In the genomic region with DNA sequence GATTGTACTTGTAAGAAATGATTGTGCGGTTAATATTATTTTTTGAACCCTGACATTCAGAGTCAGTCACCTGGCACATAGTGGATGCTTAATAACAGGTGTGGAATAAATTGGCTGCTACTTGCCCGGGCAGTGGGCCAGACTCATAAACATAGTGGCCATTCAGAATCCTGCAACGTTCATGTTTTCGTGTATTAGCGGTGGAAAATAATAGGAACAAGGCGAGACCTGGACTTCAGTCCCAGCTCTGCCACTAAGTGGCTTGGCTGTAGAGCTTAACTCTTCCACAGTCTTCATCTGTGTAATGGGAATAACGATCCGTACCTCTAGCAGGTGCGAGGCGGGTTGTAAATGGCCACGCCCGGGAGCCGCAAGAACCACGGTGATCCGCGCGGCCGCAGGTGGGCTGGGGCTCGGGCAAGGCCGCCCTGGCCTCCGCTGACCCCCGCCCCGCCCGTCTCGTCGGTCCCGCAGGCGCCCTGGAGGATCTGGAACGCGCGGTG, we compare ENCODE assay signal across 8 cellular contexts. TPM values are rescaled to one million over a fixed set of nuclear protein-coding genes. Genes with fewer than 3 reads are reported as not detected.
A peak's percentile ranks its signal among the peaks of the same experiment; 100 is the strongest.
DNase-seq lines count a peak whose midpoint lies in the region; ATAC-seq and TF ChIP-seq lines count a peak whose summit lies in the region.

No MANE protein-coding gene starts in this region.

- H3K9ac ChIP-seq in Karpas-422 (ENCODE audit: low read length) (peak overlapping the region; percentile 69), iPS-18a (ENCODE audit: low read length) (peak overlapping the region; percentile 57)

- H3K9me2 ChIP-seq in DOHH2 (replicated peaks; ENCODE audit: control insufficient read depth, low read length) (no peaks in the 10 kb centered on the region), Karpas-422 (replicated peaks; ENCODE audit: insufficient read depth, low read length) (no peaks in the 10 kb centered on the region)

- H3K4me3 ChIP-seq in DOHH2 (ENCODE audit: low read length) (peak overlapping the region; percentile 85), Karpas-422 (ENCODE audit: low read length) (peak overlapping the region; percentile 73), iPS-18a (ENCODE audit: low read length) (peak overlapping the region; percentile 88)

- DNase-seq in Karpas-422: no peak
- no peak for DNase-seq in activated T-helper 1 cell treated with anti-CD3 and anti-CD28 coated beads, Interleukin-12 subunit alpha, Interleukin-12 subunit beta, Interleukin-2, Interleukin-4 antibody, amounts not matched to agents 30 ng/mL and 10 ng/mL and 1 ng/mL, durations not matched to agents 14 hours and 24 hours and 36 hours (ENCODE audit: low spot score)
- peak; percentile 5 for DNase-seq in stimulated activated CD8-positive, alpha-beta memory T cell treated with anti-CD3 and anti-CD28 coated beads, Interleukin-12 subunit alpha, Interleukin-12 subunit beta, amount 100 ng/mL, for 4 hours (ENCODE audit: low read depth)
- no peak for DNase-seq in stimulated activated CD4-positive, alpha-beta T cell treated with anti-CD3 and anti-CD28 coated beads, Interleukin-15, amount 100 ng/mL, for 24 hours
- no peak for DNase-seq in activated CD8-positive, alpha-beta memory T cell treated with anti-CD3 and anti-CD28 coated beads, Interleukin-2, amount 50 U/mL, for 48 hours

- no peaks in the 10 kb centered on the region for H3K36me3 ChIP-seq in DOHH2 (ENCODE audit: control insufficient read depth, low read length)
- H3K36me3 ChIP-seq in Karpas-422 (ENCODE audit: insufficient read depth, low read length): no peaks in the 10 kb centered on the region
- H3K36me3 ChIP-seq in iPS-18a (ENCODE audit: control insufficient read depth, low read depth, low read length): peaks cover 1% of the 10 kb centered on the region

- no peak for ATAC-seq in HG03108 (IDR thresholded peaks at IDR 0.05; ENCODE audit: unreplicated experiment)

- no peak for TF ChIP-seq CTCF in DOHH2 (IDR thresholded peaks at IDR 0.05; ENCODE audit: low read depth, low read length, poor library complexity, severe bottlenecking)

- H4K20me1 ChIP-seq in DOHH2 (ENCODE audit: control insufficient read depth, insufficient read depth, low read depth, low read length) (no peaks in the 10 kb centered on the region), Karpas-422 (ENCODE audit: insufficient read depth, low read depth, low read length) (no peaks in the 10 kb centered on the region)

- H3F3A ChIP-seq in DOHH2 (ENCODE audit: control insufficient read depth, insufficient read depth): peaks cover 18% of the 10 kb centered on the region

- no peak overlapping the region for H3K27ac ChIP-seq in DOHH2 (ENCODE audit: low read depth, low read length)
- peak overlapping the region; percentile 8; the same call in 1 of the 2 replicates for H3K27ac ChIP-seq in Karpas-422 (ENCODE audit: low read length)
- H3K27ac ChIP-seq in iPS-18a (ENCODE audit: low read length): no peak overlapping the region

- peak overlapping the region; percentile 89 for H3K4me3 Mint-ChIP-seq in activated T-helper 1 cell treated with anti-CD3 and anti-CD28 coated beads, Interleukin-12 subunit alpha, Interleukin-12 subunit beta, Interleukin-2, Interleukin-4 antibody, amounts not matched to agents 30 ng/mL and 10 ng/mL and 1 ng/mL, durations not matched to agents 14 hours and 24 hours and 36 hours

- H3K27me3 ChIP-seq in DOHH2 (ENCODE audit: control insufficient read depth, low read length) (0 out of 2 replicates have a peak, but pooled peaks cover 3% of the 10 kb centered on the region), Karpas-422 (ENCODE audit: low read length) (no peaks in the 10 kb centered on the region), iPS-18a (ENCODE audit: control insufficient read depth, insufficient read depth, low read length) (peaks cover 13% of the 10 kb centered on the region)

- H3K9me3 ChIP-seq in DOHH2 (ENCODE audit: control insufficient read depth, insufficient read depth, low read length): no peaks in the 10 kb centered on the region
- no peaks in the 10 kb centered on the region for H3K9me3 ChIP-seq in Karpas-422 (ENCODE audit: low read length)
- H3K9me3 ChIP-seq in iPS-18a (ENCODE audit: control insufficient read depth, low read depth, low read length): no peaks in the 10 kb centered on the region

- H3K36me3 Mint-ChIP-seq in activated T-helper 1 cell treated with anti-CD3 and anti-CD28 coated beads, Interleukin-12 subunit alpha, Interleukin-12 subunit beta, Interleukin-2, Interleukin-4 antibody, amounts not matched to agents 30 ng/mL and 10 ng/mL and 1 ng/mL, durations not matched to agents 14 hours and 24 hours and 36 hours (ENCODE audit: low read depth): peaks cover 8% of the 10 kb centered on the region

- H3K9me3 Mint-ChIP-seq in activated T-helper 1 cell treated with anti-CD3 and anti-CD28 coated beads, Interleukin-12 subunit alpha, Interleukin-12 subunit beta, Interleukin-2, Interleukin-4 antibody, amounts not matched to agents 30 ng/mL and 10 ng/mL and 1 ng/mL, durations not matched to agents 14 hours and 24 hours and 36 hours: no peaks in the 10 kb centered on the region

- no peaks in the 10 kb centered on the region for H3K79me2 ChIP-seq in DOHH2 (ENCODE audit: control insufficient read depth, low read length)
- 0 out of 2 replicates have a peak, but pooled peaks cover 2% of the 10 kb centered on the region for H3K79me2 ChIP-seq in Karpas-422 (ENCODE audit: low read length)

- H3K4me1 Mint-ChIP-seq in activated T-helper 1 cell treated with anti-CD3 and anti-CD28 coated beads, Interleukin-12 subunit alpha, Interleukin-12 subunit beta, Interleukin-2, Interleukin-4 antibody, amounts not matched to agents 30 ng/mL and 10 ng/mL and 1 ng/mL, durations not matched to agents 14 hours and 24 hours and 36 hours (ENCODE audit: low read depth): peaks cover 21% of the 10 kb centered on the region

- H3K4me2 ChIP-seq in DOHH2 (ENCODE audit: low read length) (peak overlapping the region; percentile 77), Karpas-422 (ENCODE audit: low read depth, low read length, poor library complexity, severe bottlenecking) (peak overlapping the region; percentile 69)

- no peak overlapping the region for H2AFZ ChIP-seq in Karpas-422 (ENCODE audit: low read length)

- intact Hi-C loops in activated T-helper 1 cell treated with anti-CD3 and anti-CD28 coated beads, Interleukin-12 subunit alpha, Interleukin-12 subunit beta, Interleukin-2, Interleukin-4 antibody, amounts not matched to agents 30 ng/mL and 10 ng/mL and 1 ng/mL, durations not matched to agents 14 hours and 24 hours and 36 hours (cut with micrococcal nuclease): no loop called here

- H3K27ac Mint-ChIP-seq in activated T-helper 1 cell treated with anti-CD3 and anti-CD28 coated beads, Interleukin-12 subunit alpha, Interleukin-12 subunit beta, Interleukin-2, Interleukin-4 antibody, amounts not matched to agents 30 ng/mL and 10 ng/mL and 1 ng/mL, durations not matched to agents 14 hours and 24 hours and 36 hours: peak overlapping the region; percentile 83

- no peaks in the 10 kb centered on the region for H3K27me3 Mint-ChIP-seq in activated T-helper 1 cell treated with anti-CD3 and anti-CD28 coated beads, Interleukin-12 subunit alpha, Interleukin-12 subunit beta, Interleukin-2, Interleukin-4 antibody, amounts not matched to agents 30 ng/mL and 10 ng/mL and 1 ng/mL, durations not matched to agents 14 hours and 24 hours and 36 hours (ENCODE audit: insufficient read depth)

- H3K4me1 ChIP-seq in DOHH2 (ENCODE audit: control insufficient read depth, low read length) (peaks cover 18% of the 10 kb centered on the region), Karpas-422 (ENCODE audit: low read length) (peaks cover 21% of the 10 kb centered on the region), iPS-18a (ENCODE audit: control insufficient read depth, low read depth, low read length) (peaks cover 17% of the 10 kb centered on the region)

RNA-seq across cellular contexts. Expression of a gene that starts 0.8 kb away (rescaled TPM):
- 9.1 and 12.1 TPM in 2 replicates for total RNA-seq in Karpas-422 (2014; rRNA removed; shearing (Covaris generic); ENCODE audit: low replicate concordance)
- 13.6 and 15.0 TPM in 2 replicates for total RNA-seq in activated T-helper 1 cell treated with anti-CD3 and anti-CD28 coated beads, Interleukin-12 subunit alpha, Interleukin-12 subunit beta, Interleukin-2, Interleukin-4 antibody, amounts not matched to agents 30 ng/mL and 10 ng/mL and 1 ng/mL, durations not matched to agents 14 hours and 24 hours and 36 hours

RNA-seq across cellular contexts. Expression of a gene that starts 3.0 kb away (rescaled TPM):
- total RNA-seq in Karpas-422 (2014; rRNA removed; shearing (Covaris generic); ENCODE audit: low replicate concordance): not detected in 2 replicates
- total RNA-seq in activated T-helper 1 cell treated with anti-CD3 and anti-CD28 coated beads, Interleukin-12 subunit alpha, Interleukin-12 subunit beta, Interleukin-2, Interleukin-4 antibody, amounts not matched to agents 30 ng/mL and 10 ng/mL and 1 ng/mL, durations not matched to agents 14 hours and 24 hours and 36 hours: 0.59 and 0.91 TPM in 2 replicates

RNA-seq across cellular contexts. Expression of a gene that starts 35.5 kb away (rescaled TPM):
- total RNA-seq in Karpas-422 (2014; rRNA removed; shearing (Covaris generic); ENCODE audit: low replicate concordance): 13.5 and 28.6 TPM in 2 replicates
- 17.7 and 18.4 TPM in 2 replicates for total RNA-seq in activated T-helper 1 cell treated with anti-CD3 and anti-CD28 coated beads, Interleukin-12 subunit alpha, Interleukin-12 subunit beta, Interleukin-2, Interleukin-4 antibody, amounts not matched to agents 30 ng/mL and 10 ng/mL and 1 ng/mL, durations not matched to agents 14 hours and 24 hours and 36 hours

RNA-seq across cellular contexts. Expression of a gene that starts 42.0 kb away (rescaled TPM):
- total RNA-seq in Karpas-422 (2014; rRNA removed; shearing (Covaris generic); ENCODE audit: low replicate concordance): 29.6 and 34.4 TPM in 2 replicates
- 162 and 165 TPM in 2 replicates for total RNA-seq in activated T-helper 1 cell treated with anti-CD3 and anti-CD28 coated beads, Interleukin-12 subunit alpha, Interleukin-12 subunit beta, Interleukin-2, Interleukin-4 antibody, amounts not matched to agents 30 ng/mL and 10 ng/mL and 1 ng/mL, durations not matched to agents 14 hours and 24 hours and 36 hours
